In the genomic region with DNA sequence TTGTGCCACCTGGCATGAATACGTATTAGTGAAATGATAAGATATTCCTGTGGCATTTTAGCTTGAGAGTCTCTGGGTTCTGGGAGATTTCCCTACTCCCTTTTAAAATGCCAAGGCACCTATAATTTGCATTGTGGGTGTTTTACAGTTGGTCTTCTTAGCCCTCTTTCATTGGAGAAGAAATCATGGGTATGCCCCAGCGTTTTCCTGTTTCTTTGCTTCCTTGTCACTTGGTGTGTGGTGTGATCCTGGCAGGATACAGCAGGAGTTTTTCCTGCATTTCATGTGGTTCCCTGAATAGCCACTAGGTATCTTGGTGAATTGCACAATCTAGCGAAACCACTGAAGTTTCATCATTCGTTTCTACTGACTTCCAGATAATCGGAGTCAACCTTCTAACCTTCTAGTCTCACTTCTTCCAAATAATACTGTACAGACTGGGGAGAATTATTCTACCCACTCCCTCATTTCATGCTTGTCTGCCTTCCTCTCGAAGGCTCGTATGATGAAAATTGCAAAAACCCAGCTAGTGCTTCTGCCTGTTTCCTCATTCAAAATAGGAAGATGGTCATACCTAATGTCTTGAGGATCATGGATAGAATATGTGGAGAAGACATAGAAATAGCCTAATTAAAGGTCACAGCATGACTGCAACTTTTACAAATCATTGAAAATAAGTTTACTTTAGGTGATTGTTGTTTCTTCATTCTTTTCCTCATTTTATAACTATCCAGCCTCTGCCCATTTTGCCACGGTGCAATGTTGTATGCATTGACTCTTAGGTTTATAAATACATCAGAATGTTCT, we compare ENCODE assay signal across 8 cellular contexts. TPM values are rescaled to one million over a fixed set of nuclear protein-coding genes. Genes with fewer than 3 reads are reported as not detected.
DNase-seq lines count a peak whose midpoint lies in the region; ATAC-seq and TF ChIP-seq lines count a peak whose summit lies in the region.

No MANE protein-coding gene starts in this region.

- peaks cover 57% of the 10 kb centered on the region for H3K27me3 ChIP-seq in HUES48 (ENCODE audit: control insufficient read depth, insufficient read depth, low read length)

- H3K27ac Mint-ChIP-seq in CD14-positive monocyte: peak overlapping the region; percentile 80 to 100 (median 93)
- H3K27ac Mint-ChIP-seq in activated T-helper 17 cell treated with anti-CD3 and anti-CD28 coated beads, Interleukin-2, amount 50 U/mL, for 72 hours: peak overlapping the region; percentile 100

- ATAC-seq in activated T-helper 17 cell treated with anti-CD3 and anti-CD28 coated beads, Interleukin-2, amount 50 U/mL, for 72 hours (replicated peaks): no peak
- ATAC-seq in GM18909 (IDR thresholded peaks at IDR 0.05; ENCODE audit: poor library complexity, unreplicated experiment): no peak
- no peak for ATAC-seq in GM18873 (IDR thresholded peaks at IDR 0.05; ENCODE audit: low FRiP score, unreplicated experiment)

- peaks cover 0 to 5% (median 2%) of the 10 kb centered on the region in 3 donors for H3K27me3 Mint-ChIP-seq in CD14-positive monocyte (ENCODE audit: low read depth in 3 of 3)
- no peaks in the 10 kb centered on the region for H3K27me3 Mint-ChIP-seq in activated T-helper 17 cell treated with anti-CD3 and anti-CD28 coated beads, Interleukin-2, amount 50 U/mL, for 72 hours

- 0 out of 2 replicates have a peak overlapping the region, but pooled peaks have one; percentile 23 for H3K4me3 ChIP-seq in HUES48 (ENCODE audit: low read depth, low read length)

- no peak overlapping the region for H3K27ac ChIP-seq in HUES48 (ENCODE audit: low read depth, low read length)

- intact Hi-C loops in CD14-positive monocyte (cut with micrococcal nuclease): loop anchor here (2.0 to 10.0 kb wide), 5 partner anchors 31 to 487 kb away; partner anchors contain the start of genes ARL8B (in 1 of the 2) and ITPR1 (in 1 of the 2)

- peaks cover 0 to 6% (median 0%) of the 10 kb centered on the region in 7 donors for H3K9me3 Mint-ChIP-seq in CD14-positive monocyte
- H3K9me3 Mint-ChIP-seq in activated T-helper 17 cell treated with anti-CD3 and anti-CD28 coated beads, Interleukin-2, amount 50 U/mL, for 72 hours: no peaks in the 10 kb centered on the region

- no peak for DNase-seq in CD14-positive monocyte (ENCODE audit: low spot score)
- peak; percentile 75 for DNase-seq in iris pigment epithelial cell (ENCODE audit: low read depth)
- DNase-seq in superior temporal gyrus (ENCODE audit: extremely low spot score): peak; percentile 62
- DNase-seq in NCI-H1436 (lab: John Stamatoyannopoulos, UW): no peak

- H3K36me3 ChIP-seq in HUES48 (ENCODE audit: control insufficient read depth, insufficient read depth, low read length): peaks cover 3% of the 10 kb centered on the region

- no peak overlapping the region for H3K9ac ChIP-seq in HUES48 (ENCODE audit: low read depth, low read length)

- peaks cover 63% of the 10 kb centered on the region for H3K4me1 Mint-ChIP-seq in CD14-positive monocyte
- H3K4me1 Mint-ChIP-seq in activated T-helper 17 cell treated with anti-CD3 and anti-CD28 coated beads, Interleukin-2, amount 50 U/mL, for 72 hours: peaks cover 27% of the 10 kb centered on the region

- peaks cover 41 to 48% of the 10 kb centered on the region in 2 donors for H3K36me3 Mint-ChIP-seq in CD14-positive monocyte
- H3K36me3 Mint-ChIP-seq in activated T-helper 17 cell treated with anti-CD3 and anti-CD28 coated beads, Interleukin-2, amount 50 U/mL, for 72 hours (ENCODE audit: low read depth): peaks cover 95% of the 10 kb centered on the region

- peak overlapping the region; percentile 88 to 100 for H3K4me3 Mint-ChIP-seq in CD14-positive monocyte
- H3K4me3 Mint-ChIP-seq in activated T-helper 17 cell treated with anti-CD3 and anti-CD28 coated beads, Interleukin-2, amount 50 U/mL, for 72 hours: peak overlapping the region; percentile 89

- TF ChIP-seq CTCF in CD14-positive monocyte (IDR thresholded peaks at IDR 0.05): peak; percentile 77

- H3K4me1 ChIP-seq in HUES48 (ENCODE audit: control insufficient read depth, insufficient read depth, low read length): peaks cover 17% of the 10 kb centered on the region

- no peaks in the 10 kb centered on the region for H3K9me3 ChIP-seq in HUES48 (ENCODE audit: control insufficient read depth, insufficient read depth, low read length)

RNA-seq across cellular contexts. Expression of gene BHLHE40, which starts 2.7 kb away (rescaled TPM):
- 10 to 100 TPM; 20.2 to 23.4 TPM for polyA plus RNA-seq in CD14-positive monocyte
- 100 to 1,000 TPM; 217 to 527 TPM for total RNA-seq in activated T-helper 17 cell treated with anti-CD3 and anti-CD28 coated beads, Interleukin-2, amount 50 U/mL, for 72 hours

Comparison
In these comparisons a context has a peak if more than half of its experiments do, and no peak if none do; other contexts are left out.
1. DNase-seq: peak in iris pigment epithelial cell (single experiment) and superior temporal gyrus (single experiment); none in CD14-positive monocyte (single experiment) and NCI-H1436 (single experiment).